In the genomic region with DNA sequence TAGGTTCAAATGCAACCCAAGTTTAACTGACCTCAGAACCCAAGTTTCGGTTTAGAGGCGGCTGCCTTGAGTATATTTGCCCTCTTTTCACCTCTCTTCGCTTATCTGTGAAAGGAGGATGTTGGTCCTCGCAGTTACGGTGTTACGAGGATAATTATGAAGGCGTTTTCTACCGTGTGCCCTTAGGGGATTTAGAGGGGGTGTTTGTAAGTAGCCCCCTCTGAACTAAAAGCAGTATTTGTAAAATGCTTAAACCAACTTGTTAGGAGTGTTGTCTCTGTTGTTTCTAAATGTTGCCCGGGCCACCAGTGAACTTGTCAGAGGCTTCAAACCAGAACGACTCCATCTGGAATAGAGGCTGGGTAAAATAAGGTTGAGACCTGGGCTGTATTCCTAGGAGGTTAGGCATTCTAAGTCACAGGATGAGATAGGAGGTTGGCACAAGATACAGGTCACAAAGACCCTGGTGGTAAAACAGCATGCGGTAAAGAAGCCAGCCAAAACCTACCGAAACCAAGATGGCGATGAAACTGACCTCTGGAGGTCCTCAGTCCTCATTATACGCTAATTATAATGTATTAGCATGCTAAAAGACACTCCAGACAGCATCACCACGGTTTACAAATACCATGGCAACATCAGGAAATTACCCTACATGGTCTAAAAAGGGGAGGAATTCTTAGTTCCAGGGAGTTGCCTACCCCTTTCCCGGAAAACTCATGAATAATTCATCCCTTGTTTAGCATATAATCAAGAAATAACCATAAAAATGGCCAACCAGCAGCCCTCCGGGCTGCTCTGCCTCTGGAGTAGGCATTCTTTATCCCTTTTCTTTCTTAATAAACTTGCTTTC, we compare ENCODE assay signal across 8 cellular contexts. TPM values are rescaled to one million over a fixed set of nuclear protein-coding genes. Genes with fewer than 3 reads are reported as not detected.
DNase-seq lines count a peak whose midpoint lies in the region; ATAC-seq and TF ChIP-seq lines count a peak whose summit lies in the region.

No MANE protein-coding gene starts in this region.

- WGBS in GM23248 (ENCODE audit: low coverage in 1 of 2, low lambda C conversion rate in 2 of 2, missing lambda C conversion rate in 2 of 2), 2 experiments, result 54% methylated on average over 17 of the region's 17 CpGs

- peak overlapping the region; percentile 95 for H3K4me2 ChIP-seq in GM23248 (ENCODE audit: unreplicated experiment)

- H3K4me3 Mint-ChIP-seq in activated CD4-positive, alpha-beta memory T cell treated with anti-CD3 and anti-CD28 coated beads for 36 hours, result peak overlapping the region; percentile 95
- H3K4me3 Mint-ChIP-seq in stimulated activated naive B cell treated with anti-CD40 and anti-IgM and Interleukin-4, amounts not matched to agents 10 μg/mL and 1 μg/mL and 100 μg/mL, for 72 hours, result peak overlapping the region; percentile 84 to 98

- peaks cover 5% of the 10 kb centered on the region for H3K4me1 ChIP-seq in GM23248 (ENCODE audit: insufficient read depth)

- POLR2A ChIA-PET in AG04450 (lab: Yijun Ruan, JAX), result interaction anchor here (1.8 kb wide), 1 partner anchor 114 kb away, joined by 9 read pairs; the partner anchor contains the start of gene SORT1
- POLR2A ChIA-PET in activated CD4-positive, alpha-beta memory T cell treated with anti-CD3 and anti-CD28 coated beads for 36 hours (lab: Charles Lee), result no interaction called here

- no peaks in the 10 kb centered on the region for H3K36me3 Mint-ChIP-seq in activated CD4-positive, alpha-beta memory T cell treated with anti-CD3 and anti-CD28 coated beads for 36 hours
- H3K36me3 Mint-ChIP-seq in stimulated activated naive B cell treated with anti-CD40 and anti-IgM and Interleukin-4, amounts not matched to agents 10 μg/mL and 1 μg/mL and 100 μg/mL, for 72 hours, result no peaks in the 10 kb centered on the region

- peaks cover 20% of the 10 kb centered on the region for H3K79me2 ChIP-seq in GM23248 (ENCODE audit: insufficient read depth)

- H3K9me3 ChIP-seq in AG04450 (ENCODE audit: control insufficient read depth, insufficient read depth, low read length), result no peaks in the 10 kb centered on the region
- H3K9me3 ChIP-seq in GM23248 (ENCODE audit: low read depth), result no peaks in the 10 kb centered on the region

- H3K27ac ChIP-seq in AG04450 (ENCODE audit: low read depth, low read length) (peak overlapping the region; percentile 83), GM23248 (peak overlapping the region; percentile 79)

- no peak for TF ChIP-seq CTCF in AG04450 (IDR thresholded peaks at IDR 0.05; ENCODE audit: low read depth, low read length)

- H3F3A ChIP-seq in GM23248 (ENCODE audit: insufficient read depth), result peaks cover 7% of the 10 kb centered on the region

- no peaks in the 10 kb centered on the region for H3K9me3 Mint-ChIP-seq in activated CD4-positive, alpha-beta memory T cell treated with anti-CD3 and anti-CD28 coated beads for 36 hours
- H3K9me3 Mint-ChIP-seq in stimulated activated naive B cell treated with anti-CD40 and anti-IgM and Interleukin-4, amounts not matched to agents 10 μg/mL and 1 μg/mL and 100 μg/mL, for 72 hours, result no peaks in the 10 kb centered on the region

- intact Hi-C loops in activated CD4-positive, alpha-beta memory T cell treated with anti-CD3 and anti-CD28 coated beads for 36 hours (cut with micrococcal nuclease), result loop anchor here (1.0 to 5.0 kb wide), 5 partner anchors 142 to 750 kb away; partner anchors contain the start of genes ATXN7L2, PSMA5 and STRIP1

- H3K4me3 ChIP-seq in AG04450 (ENCODE audit: low read depth, low read length), result peak overlapping the region; percentile 93
- H3K4me3 ChIP-seq in GM23248, result peak overlapping the region; percentile 84
- peak overlapping the region; percentile 86 for H3K4me3 ChIP-seq in iPS-11a (ENCODE audit: low read depth, low read length)

- no peak for ATAC-seq in stimulated activated naive B cell treated with anti-CD40 and anti-IgM and Interleukin-4, amounts not matched to agents 10 μg/mL and 1 μg/mL and 100 μg/mL, for 72 hours (replicated peaks)
- no peak for ATAC-seq in HG02885 (IDR thresholded peaks at IDR 0.05; ENCODE audit: poor library complexity, unreplicated experiment)

- peak overlapping the region; percentile 97 for H2AFZ ChIP-seq in GM23248

- CTCF ChIA-PET in AG04450 (lab: Charles Lee), result interaction anchor here (1.8 to 3.0 kb wide), 2 partner anchors 109 to 115 kb away, joined by 5 to 23 read pairs; partner anchors contain the start of gene SORT1
- CTCF ChIA-PET in activated CD4-positive, alpha-beta memory T cell treated with anti-CD3 and anti-CD28 coated beads for 36 hours (lab: Charles Lee), result interaction anchor here (0.8 to 4.9 kb wide), 8 partner anchors 11 to 248 kb away, joined by 3 to 69 read pairs (median 4); partner anchors contain the start of gene SORT1

- peak overlapping the region; percentile 83 for H3K9ac ChIP-seq in GM23248

- DNase-seq in AG04450 (ENCODE audit: low read depth, low spot score) (no peak), GM23248 (no peak), glomerular visceral epithelial cell (ENCODE audit: extremely low spot score) (no peak), UCSD-AML1 (lab: John Stamatoyannopoulos, UW; ENCODE audit: unreplicated experiment) (no peak)
- no peak for DNase-seq in activated CD4-positive, alpha-beta memory T cell treated with anti-CD3 and anti-CD28 coated beads for 36 hours
- no peak for DNase-seq in stimulated activated naive B cell treated with anti-CD40 and anti-IgM and Interleukin-4, amounts not matched to agents 10 μg/mL and 1 μg/mL and 100 μg/mL, for 72 hours

- H3K36me3 ChIP-seq in GM23248 (ENCODE audit: low read depth), result no peaks in the 10 kb centered on the region

- H4K20me1 ChIP-seq in GM23248 (ENCODE audit: insufficient read depth), result no peaks in the 10 kb centered on the region

- H3K27me3 ChIP-seq in AG04450 (ENCODE audit: control insufficient read depth, insufficient read depth, low read length), result peaks cover 2% of the 10 kb centered on the region
- H3K27me3 ChIP-seq in GM23248 (replicated peaks; ENCODE audit: insufficient read depth), result no peaks in the 10 kb centered on the region

- no peaks in the 10 kb centered on the region for H3K9me2 ChIP-seq in GM23248 (ENCODE audit: insufficient read depth)

- H3K27me3 Mint-ChIP-seq in activated CD4-positive, alpha-beta memory T cell treated with anti-CD3 and anti-CD28 coated beads for 36 hours, result no peaks in the 10 kb centered on the region
- peaks cover 4 to 5% of the 10 kb centered on the region in 2 donors for H3K27me3 Mint-ChIP-seq in stimulated activated naive B cell treated with anti-CD40 and anti-IgM and Interleukin-4, amounts not matched to agents 10 μg/mL and 1 μg/mL and 100 μg/mL, for 72 hours

- H3K27ac Mint-ChIP-seq in activated CD4-positive, alpha-beta memory T cell treated with anti-CD3 and anti-CD28 coated beads for 36 hours, result peak overlapping the region; percentile 89
- H3K27ac Mint-ChIP-seq in stimulated activated naive B cell treated with anti-CD40 and anti-IgM and Interleukin-4, amounts not matched to agents 10 μg/mL and 1 μg/mL and 100 μg/mL, for 72 hours, result no peak overlapping the region

- peaks cover 12% of the 10 kb centered on the region for H3K4me1 Mint-ChIP-seq in activated CD4-positive, alpha-beta memory T cell treated with anti-CD3 and anti-CD28 coated beads for 36 hours (ENCODE audit: low read depth)
- H3K4me1 Mint-ChIP-seq in stimulated activated naive B cell treated with anti-CD40 and anti-IgM and Interleukin-4, amounts not matched to agents 10 μg/mL and 1 μg/mL and 100 μg/mL, for 72 hours, result peaks cover 3 to 25% of the 10 kb centered on the region in 2 donors

- in situ Hi-C loops in GM23248 (cut with MboI), result no loop called here

RNA-seq across cellular contexts. Expression of gene PSRC1, which starts 1.0 kb away (rescaled TPM):
- polyA plus RNA-seq in AG04450 (2011; rRNA removed) (17.3 and 18.5 TPM in 2 replicates), GM23248 (2016; fragmentation: Nextera tagmentation; extraction: Ambion mirVana) (11.6 and 15.3 TPM in 2 replicates)
- 15.7 and 17.7 TPM in 2 replicates for polyA minus RNA-seq in AG04450 (2011; rRNA and poly(A)+ RNA removed)
- total RNA-seq in GM23248 (2014; rRNA removed; shearing (Covaris generic)), result 15.6 and 20.5 TPM in 2 replicates
- 10 to 100 TPM; 14.9 to 16.3 TPM for total RNA-seq in activated CD4-positive, alpha-beta memory T cell treated with anti-CD3 and anti-CD28 coated beads for 36 hours

RNA-seq across cellular contexts. Expression of gene MYBPHL, which starts 22.8 kb away (rescaled TPM):
- polyA plus RNA-seq in AG04450 (2011; rRNA removed) (not detected in 2 replicates), GM23248 (2016; fragmentation: Nextera tagmentation; extraction: Ambion mirVana) (not detected in 2 replicates)
- not detected in 2 replicates for polyA minus RNA-seq in AG04450 (2011; rRNA and poly(A)+ RNA removed)
- not detected in 2 replicates for total RNA-seq in GM23248 (2014; rRNA removed; shearing (Covaris generic))
- not detected for total RNA-seq in activated CD4-positive, alpha-beta memory T cell treated with anti-CD3 and anti-CD28 coated beads for 36 hours

RNA-seq across cellular contexts. Expression of gene CELSR2, which starts 34.6 kb away (rescaled TPM):
- polyA plus RNA-seq in AG04450 (2011; rRNA removed) (1.1 and 1.8 TPM in 2 replicates), GM23248 (2016; fragmentation: Nextera tagmentation; extraction: Ambion mirVana) (0.11 and 0.25 TPM in 2 replicates)
- 5.1 and 7.2 TPM in 2 replicates for polyA minus RNA-seq in AG04450 (2011; rRNA and poly(A)+ RNA removed)
- 0.13 and 0.32 TPM in 2 replicates for total RNA-seq in GM23248 (2014; rRNA removed; shearing (Covaris generic))
- total RNA-seq in activated CD4-positive, alpha-beta memory T cell treated with anti-CD3 and anti-CD28 coated beads for 36 hours, result 1 to 10 TPM; 1.0 to 1.3 TPM
